1 cellular context compared by ENCODE assay signal in the genomic region with DNA sequence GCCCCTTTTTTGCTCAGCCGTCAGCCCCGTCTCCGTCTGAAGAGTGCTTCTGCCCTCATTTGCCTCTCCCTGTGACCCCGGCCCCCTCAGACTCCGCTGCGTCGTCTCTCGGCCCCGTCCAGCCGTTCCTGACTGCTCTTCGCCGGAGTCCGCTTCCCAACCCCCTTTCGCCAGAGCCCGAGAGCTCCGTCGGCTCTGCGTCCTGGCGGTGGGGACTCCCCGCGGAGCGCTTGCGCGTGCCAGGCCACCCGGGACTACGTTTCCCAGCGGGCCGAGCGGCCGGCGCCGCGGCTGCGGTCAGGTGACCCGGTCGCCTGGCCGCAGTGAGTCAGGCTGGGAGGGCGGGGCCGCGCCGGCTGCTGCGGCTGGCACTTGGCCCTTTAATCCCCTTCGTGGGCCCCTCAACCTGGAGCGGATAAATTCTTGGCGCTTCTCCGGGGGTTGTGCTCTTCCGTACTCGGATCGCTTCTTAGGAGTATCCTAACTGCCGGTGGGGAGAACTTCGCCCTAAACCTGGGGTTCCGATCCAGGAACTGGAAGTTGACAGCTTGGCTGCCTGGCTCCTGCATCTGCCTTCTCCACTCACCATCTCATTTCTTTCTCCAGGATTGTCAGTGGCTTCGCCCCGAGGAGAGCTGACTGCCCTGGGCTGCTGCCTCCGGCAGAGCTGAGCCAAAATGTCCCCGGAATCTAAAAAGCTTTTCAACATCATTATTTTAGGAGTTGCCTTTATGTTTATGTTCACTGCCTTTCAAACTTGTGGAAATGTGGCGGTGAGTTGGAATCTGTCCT.
TF ChIP-seq lines count a peak whose summit lies in the region.

A gene (plus strand): TSS at position 444 of the 792 bp plus-strand sequence. CDS start 234 bp downstream, at position 678.

TF ChIP-seq in GM12878, 131 proteins besides CTCF, POLR2A, EP300 and RAD21 (continued from another document and continues in another):
- TF ChIP-seq, protein P1, sequence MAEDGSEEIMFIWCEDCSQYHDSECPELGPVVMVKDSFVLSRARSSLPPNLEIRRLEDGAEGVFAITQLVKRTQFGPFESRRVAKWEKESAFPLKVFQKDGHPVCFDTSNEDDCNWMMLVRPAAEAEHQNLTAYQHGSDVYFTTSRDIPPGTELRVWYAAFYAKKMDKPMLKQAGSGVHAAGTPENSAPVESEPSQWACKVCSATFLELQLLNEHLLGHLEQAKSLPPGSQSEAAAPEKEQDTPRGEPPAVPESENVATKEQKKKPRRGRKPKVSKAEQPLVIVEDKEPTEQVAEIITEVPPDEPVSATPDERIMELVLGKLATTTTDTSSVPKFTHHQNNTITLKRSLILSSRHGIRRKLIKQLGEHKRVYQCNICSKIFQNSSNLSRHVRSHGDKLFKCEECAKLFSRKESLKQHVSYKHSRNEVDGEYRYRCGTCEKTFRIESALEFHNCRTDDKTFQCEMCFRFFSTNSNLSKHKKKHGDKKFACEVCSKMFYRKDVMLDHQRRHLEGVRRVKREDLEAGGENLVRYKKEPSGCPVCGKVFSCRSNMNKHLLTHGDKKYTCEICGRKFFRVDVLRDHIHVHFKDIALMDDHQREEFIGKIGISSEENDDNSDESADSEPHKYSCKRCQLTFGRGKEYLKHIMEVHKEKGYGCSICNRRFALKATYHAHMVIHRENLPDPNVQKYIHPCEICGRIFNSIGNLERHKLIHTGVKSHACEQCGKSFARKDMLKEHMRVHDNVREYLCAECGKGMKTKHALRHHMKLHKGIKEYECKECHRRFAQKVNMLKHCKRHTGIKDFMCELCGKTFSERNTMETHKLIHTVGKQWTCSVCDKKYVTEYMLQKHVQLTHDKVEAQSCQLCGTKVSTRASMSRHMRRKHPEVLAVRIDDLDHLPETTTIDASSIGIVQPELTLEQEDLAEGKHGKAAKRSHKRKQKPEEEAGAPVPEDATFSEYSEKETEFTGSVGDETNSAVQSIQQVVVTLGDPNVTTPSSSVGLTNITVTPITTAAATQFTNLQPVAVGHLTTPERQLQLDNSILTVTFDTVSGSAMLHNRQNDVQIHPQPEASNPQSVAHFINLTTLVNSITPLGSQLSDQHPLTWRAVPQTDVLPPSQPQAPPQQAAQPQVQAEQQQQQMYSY (CRISPR knock-in tag; IDR thresholded peaks at IDR 0.05) = no peak
- TF ChIP-seq HDGF (IDR thresholded peaks at IDR 0.05) (peak; percentile 86), POLR2AphosphoS2 (IDR thresholded peaks at IDR 0.05; ENCODE audit: low read depth, low read length) (no peak), GATAD2B (conservative IDR thresholded peaks at IDR 0.05; ENCODE audit: low read depth) (0 out of 2 replicates have a peak, but pooled peaks have one; percentile 52), SREBF1 (IDR thresholded peaks at IDR 0.05; ENCODE audit: low read length) (peak; percentile 72; the same call in 1 of the 2 replicates), TBL1XR1 (IDR thresholded peaks at IDR 0.05; ENCODE audit: low read depth, low read length) (no peak), SREBF2 (IDR thresholded peaks at IDR 0.05; ENCODE audit: low read length) (no peak), CEBPB (IDR thresholded peaks at IDR 0.05; ENCODE audit: borderline replicate concordance in 1 of 2, low read depth in 2 of 2, low read length in 2 of 2) (no peak), NBN (IDR thresholded peaks at IDR 0.05) (peak; percentile 89), SMAD1 (IDR thresholded peaks at IDR 0.05; ENCODE audit: low read depth, partially characterized antibody) (no peak), LARP7 (IDR thresholded peaks at IDR 0.05) (peak; percentile 85), POU2F2 (IDR thresholded peaks at IDR 0.05; ENCODE audit: borderline replicate concordance, low read depth, low read length) (peak; percentile 18; the same call in 2 of the 3 replicates), WRNIP1 (IDR thresholded peaks at IDR 0.05; ENCODE audit: borderline replicate concordance, low read depth, low read length) (no peak), BACH1 (IDR thresholded peaks at IDR 0.05; ENCODE audit: borderline replicate concordance) (no peak), TARDBP (IDR thresholded peaks at IDR 0.05; ENCODE audit: borderline replicate concordance) (0 out of 2 replicates have a peak, but pooled peaks have one; percentile 18), MTA3 (IDR thresholded peaks at IDR 0.05; ENCODE audit: borderline replicate concordance, low read length) (no peak), SMAD5 (IDR thresholded peaks at IDR 0.05; ENCODE audit: low read depth) (no peak), YY1 (IDR thresholded peaks at IDR 0.05; ENCODE audit: low read depth, low read length) (peak; percentile 68; the same call in 1 of the 2 replicates), KLF5 (IDR thresholded peaks at IDR 0.05; ENCODE audit: partially characterized antibody) (no peak), RBBP5 (conservative IDR thresholded peaks at IDR 0.05) (no peak), CREB1 (IDR thresholded peaks at IDR 0.05; ENCODE audit: low read depth) (peak; percentile 71; the same call in 1 of the 2 replicates), NFXL1 (IDR thresholded peaks at IDR 0.05; ENCODE audit: borderline replicate concordance) (no peak), RAD51 (IDR thresholded peaks at IDR 0.05) (peak; percentile 71)
- TF ChIP-seq, protein P2, sequence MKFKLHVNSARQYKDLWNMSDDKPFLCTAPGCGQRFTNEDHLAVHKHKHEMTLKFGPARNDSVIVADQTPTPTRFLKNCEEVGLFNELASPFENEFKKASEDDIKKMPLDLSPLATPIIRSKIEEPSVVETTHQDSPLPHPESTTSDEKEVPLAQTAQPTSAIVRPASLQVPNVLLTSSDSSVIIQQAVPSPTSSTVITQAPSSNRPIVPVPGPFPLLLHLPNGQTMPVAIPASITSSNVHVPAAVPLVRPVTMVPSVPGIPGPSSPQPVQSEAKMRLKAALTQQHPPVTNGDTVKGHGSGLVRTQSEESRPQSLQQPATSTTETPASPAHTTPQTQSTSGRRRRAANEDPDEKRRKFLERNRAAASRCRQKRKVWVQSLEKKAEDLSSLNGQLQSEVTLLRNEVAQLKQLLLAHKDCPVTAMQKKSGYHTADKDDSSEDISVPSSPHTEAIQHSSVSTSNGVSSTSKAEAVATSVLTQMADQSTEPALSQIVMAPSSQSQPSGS (IDR thresholded peaks at IDR 0.05; ENCODE audit: low read length) = no peak
- TF ChIP-seq, protein P3, sequence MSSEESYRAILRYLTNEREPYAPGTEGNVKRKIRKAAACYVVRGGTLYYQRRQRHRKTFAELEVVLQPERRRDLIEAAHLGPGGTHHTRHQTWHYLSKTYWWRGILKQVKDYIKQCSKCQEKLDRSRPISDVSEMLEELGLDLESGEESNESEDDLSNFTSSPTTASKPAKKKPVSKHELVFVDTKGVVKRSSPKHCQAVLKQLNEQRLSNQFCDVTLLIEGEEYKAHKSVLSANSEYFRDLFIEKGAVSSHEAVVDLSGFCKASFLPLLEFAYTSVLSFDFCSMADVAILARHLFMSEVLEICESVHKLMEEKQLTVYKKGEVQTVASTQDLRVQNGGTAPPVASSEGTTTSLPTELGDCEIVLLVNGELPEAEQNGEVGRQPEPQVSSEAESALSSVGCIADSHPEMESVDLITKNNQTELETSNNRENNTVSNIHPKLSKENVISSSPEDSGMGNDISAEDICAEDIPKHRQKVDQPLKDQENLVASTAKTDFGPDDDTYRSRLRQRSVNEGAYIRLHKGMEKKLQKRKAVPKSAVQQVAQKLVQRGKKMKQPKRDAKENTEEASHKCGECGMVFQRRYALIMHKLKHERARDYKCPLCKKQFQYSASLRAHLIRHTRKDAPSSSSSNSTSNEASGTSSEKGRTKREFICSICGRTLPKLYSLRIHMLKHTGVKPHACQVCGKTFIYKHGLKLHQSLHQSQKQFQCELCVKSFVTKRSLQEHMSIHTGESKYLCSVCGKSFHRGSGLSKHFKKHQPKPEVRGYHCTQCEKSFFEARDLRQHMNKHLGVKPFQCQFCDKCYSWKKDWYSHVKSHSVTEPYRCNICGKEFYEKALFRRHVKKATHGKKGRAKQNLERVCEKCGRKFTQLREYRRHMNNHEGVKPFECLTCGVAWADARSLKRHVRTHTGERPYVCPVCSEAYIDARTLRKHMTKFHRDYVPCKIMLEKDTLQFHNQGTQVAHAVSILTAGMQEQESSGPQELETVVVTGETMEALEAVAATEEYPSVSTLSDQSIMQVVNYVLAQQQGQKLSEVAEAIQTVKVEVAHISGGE (CRISPR knock-in tag; IDR thresholded peaks at IDR 0.05) = no peak
- TF ChIP-seq, protein P4, sequence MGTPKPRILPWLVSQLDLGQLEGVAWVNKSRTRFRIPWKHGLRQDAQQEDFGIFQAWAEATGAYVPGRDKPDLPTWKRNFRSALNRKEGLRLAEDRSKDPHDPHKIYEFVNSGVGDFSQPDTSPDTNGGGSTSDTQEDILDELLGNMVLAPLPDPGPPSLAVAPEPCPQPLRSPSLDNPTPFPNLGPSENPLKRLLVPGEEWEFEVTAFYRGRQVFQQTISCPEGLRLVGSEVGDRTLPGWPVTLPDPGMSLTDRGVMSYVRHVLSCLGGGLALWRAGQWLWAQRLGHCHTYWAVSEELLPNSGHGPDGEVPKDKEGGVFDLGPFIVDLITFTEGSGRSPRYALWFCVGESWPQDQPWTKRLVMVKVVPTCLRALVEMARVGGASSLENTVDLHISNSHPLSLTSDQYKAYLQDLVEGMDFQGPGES (IDR thresholded peaks at IDR 0.05) = no peak
- TF ChIP-seq, protein P5, sequence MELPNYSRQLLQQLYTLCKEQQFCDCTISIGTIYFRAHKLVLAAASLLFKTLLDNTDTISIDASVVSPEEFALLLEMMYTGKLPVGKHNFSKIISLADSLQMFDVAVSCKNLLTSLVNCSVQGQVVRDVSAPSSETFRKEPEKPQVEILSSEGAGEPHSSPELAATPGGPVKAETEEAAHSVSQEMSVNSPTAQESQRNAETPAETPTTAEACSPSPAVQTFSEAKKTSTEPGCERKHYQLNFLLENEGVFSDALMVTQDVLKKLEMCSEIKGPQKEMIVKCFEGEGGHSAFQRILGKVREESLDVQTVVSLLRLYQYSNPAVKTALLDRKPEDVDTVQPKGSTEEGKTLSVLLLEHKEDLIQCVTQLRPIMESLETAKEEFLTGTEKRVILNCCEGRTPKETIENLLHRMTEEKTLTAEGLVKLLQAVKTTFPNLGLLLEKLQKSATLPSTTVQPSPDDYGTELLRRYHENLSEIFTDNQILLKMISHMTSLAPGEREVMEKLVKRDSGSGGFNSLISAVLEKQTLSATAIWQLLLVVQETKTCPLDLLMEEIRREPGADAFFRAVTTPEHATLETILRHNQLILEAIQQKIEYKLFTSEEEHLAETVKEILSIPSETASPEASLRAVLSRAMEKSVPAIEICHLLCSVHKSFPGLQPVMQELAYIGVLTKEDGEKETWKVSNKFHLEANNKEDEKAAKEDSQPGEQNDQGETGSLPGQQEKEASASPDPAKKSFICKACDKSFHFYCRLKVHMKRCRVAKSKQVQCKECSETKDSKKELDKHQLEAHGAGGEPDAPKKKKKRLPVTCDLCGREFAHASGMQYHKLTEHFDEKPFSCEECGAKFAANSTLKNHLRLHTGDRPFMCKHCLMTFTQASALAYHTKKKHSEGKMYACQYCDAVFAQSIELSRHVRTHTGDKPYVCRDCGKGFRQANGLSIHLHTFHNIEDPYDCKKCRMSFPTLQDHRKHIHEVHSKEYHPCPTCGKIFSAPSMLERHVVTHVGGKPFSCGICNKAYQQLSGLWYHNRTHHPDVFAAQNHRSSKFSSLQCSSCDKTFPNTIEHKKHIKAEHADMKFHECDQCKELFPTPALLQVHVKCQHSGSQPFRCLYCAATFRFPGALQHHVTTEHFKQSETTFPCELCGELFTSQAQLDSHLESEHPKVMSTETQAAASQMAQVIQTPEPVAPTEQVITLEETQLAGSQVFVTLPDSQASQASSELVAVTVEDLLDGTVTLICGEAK (IDR thresholded peaks at IDR 0.05; ENCODE audit: borderline replicate concordance) = no peak
- TF ChIP-seq, protein P6, sequence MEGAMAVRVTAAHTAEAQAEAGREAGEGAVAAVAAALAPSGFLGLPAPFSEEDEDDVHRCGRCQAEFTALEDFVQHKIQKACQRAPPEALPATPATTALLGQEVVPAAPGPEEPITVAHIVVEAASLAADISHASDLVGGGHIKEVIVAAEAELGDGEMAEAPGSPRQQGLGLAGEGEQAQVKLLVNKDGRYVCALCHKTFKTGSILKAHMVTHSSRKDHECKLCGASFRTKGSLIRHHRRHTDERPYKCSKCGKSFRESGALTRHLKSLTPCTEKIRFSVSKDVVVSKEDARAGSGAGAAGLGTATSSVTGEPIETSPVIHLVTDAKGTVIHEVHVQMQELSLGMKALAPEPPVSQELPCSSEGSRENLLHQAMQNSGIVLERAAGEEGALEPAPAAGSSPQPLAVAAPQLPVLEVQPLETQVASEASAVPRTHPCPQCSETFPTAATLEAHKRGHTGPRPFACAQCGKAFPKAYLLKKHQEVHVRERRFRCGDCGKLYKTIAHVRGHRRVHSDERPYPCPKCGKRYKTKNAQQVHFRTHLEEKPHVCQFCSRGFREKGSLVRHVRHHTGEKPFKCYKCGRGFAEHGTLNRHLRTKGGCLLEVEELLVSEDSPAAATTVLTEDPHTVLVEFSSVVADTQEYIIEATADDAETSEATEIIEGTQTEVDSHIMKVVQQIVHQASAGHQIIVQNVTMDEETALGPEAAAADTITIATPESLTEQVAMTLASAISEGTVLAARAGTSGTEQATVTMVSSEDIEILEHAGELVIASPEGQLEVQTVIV (IDR thresholded peaks at IDR 0.05; ENCODE audit: borderline replicate concordance, partially characterized antibody) = no peak
- TF ChIP-seq, protein P7, sequence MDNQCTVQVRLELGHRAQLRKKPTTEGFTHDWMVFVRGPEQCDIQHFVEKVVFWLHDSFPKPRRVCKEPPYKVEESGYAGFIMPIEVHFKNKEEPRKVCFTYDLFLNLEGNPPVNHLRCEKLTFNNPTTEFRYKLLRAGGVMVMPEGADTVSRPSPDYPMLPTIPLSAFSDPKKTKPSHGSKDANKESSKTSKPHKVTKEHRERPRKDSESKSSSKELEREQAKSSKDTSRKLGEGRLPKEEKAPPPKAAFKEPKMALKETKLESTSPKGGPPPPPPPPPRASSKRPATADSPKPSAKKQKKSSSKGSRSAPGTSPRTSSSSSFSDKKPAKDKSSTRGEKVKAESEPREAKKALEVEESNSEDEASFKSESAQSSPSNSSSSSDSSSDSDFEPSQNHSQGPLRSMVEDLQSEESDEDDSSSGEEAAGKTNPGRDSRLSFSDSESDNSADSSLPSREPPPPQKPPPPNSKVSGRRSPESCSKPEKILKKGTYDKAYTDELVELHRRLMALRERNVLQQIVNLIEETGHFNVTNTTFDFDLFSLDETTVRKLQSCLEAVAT (IDR thresholded peaks at IDR 0.05) = peak; percentile 23; the same call in 1 of the 2 replicates
- TF ChIP-seq, protein P8, sequence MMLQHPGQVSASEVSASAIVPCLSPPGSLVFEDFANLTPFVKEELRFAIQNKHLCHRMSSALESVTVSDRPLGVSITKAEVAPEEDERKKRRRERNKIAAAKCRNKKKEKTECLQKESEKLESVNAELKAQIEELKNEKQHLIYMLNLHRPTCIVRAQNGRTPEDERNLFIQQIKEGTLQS (IDR thresholded peaks at IDR 0.05; ENCODE audit: borderline replicate concordance, extremely low read depth, low read depth, low read length) = peak; percentile 84; the same call in 1 of the 2 replicates
- TF ChIP-seq, protein P9, sequence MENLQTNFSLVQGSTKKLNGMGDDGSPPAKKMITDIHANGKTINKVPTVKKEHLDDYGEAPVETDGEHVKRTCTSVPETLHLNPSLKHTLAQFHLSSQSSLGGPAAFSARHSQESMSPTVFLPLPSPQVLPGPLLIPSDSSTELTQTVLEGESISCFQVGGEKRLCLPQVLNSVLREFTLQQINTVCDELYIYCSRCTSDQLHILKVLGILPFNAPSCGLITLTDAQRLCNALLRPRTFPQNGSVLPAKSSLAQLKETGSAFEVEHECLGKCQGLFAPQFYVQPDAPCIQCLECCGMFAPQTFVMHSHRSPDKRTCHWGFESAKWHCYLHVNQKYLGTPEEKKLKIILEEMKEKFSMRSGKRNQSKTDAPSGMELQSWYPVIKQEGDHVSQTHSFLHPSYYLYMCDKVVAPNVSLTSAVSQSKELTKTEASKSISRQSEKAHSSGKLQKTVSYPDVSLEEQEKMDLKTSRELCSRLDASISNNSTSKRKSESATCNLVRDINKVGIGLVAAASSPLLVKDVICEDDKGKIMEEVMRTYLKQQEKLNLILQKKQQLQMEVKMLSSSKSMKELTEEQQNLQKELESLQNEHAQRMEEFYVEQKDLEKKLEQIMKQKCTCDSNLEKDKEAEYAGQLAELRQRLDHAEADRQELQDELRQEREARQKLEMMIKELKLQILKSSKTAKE (IDR thresholded peaks at IDR 0.05; ENCODE audit: low read depth, poor library complexity, severe bottlenecking) = no peak
